Comparison of ENCODE assay signal across 18 cellular contexts in genomic region chr11:94635072-94635471, GRCh38.
DNase-seq lines count a peak whose midpoint lies in the region; ATAC-seq and TF ChIP-seq lines count a peak whose summit lies in the region.
"Had no signal": no experiment of that assay in that cellular context is flagged by ENCODE, and none has a peak within 500 bp of the region (broad histone marks: within the 10 kb centered on the region; RNA-seq: fewer than 3 reads in every experiment).

No MANE protein-coding gene starts in this region.

- H3K36me3 Mint-ChIP-seq in H9 (ENCODE audit: insufficient read depth in 1 of 3, low read depth in 3 of 3) (no peaks in the 10 kb centered on the region), WTC11 (peaks cover under 1% of the 10 kb centered on the region; the same call in 1 of the 2 replicates)
- H3K36me3 Mint-ChIP-seq: CD14-positive monocyte had no signal

- peak; percentile 80 for ATAC-seq in WTC11
- ATAC-seq in HG02870 (IDR thresholded peaks at IDR 0.05; ENCODE audit: unreplicated experiment) = no peak

- no peak for TF ChIP-seq EP300 in transverse colon (IDR thresholded peaks at IDR 0.05; ENCODE audit: low read depth)

- H2AK5ac ChIP-seq in H9 (ENCODE audit: insufficient read length, low read length) = no peak overlapping the region

- H3K9ac ChIP-seq in H9 (ENCODE audit: extremely low read depth, insufficient read length, low read length) = no peak overlapping the region
- H3K9ac ChIP-seq: GM23248 had no signal

- H3K4me3 Mint-ChIP-seq in H9 (no peak overlapping the region), WTC11 (no peak overlapping the region)
- H3K4me3 Mint-ChIP-seq: CD14-positive monocyte, HFFc6 had no signal

- no peaks in the 10 kb centered on the region for H3K27me3 ChIP-seq in H9 (ENCODE audit: insufficient read depth, low read length)
- no peaks in the 10 kb centered on the region for H3K27me3 ChIP-seq in neuron (ENCODE audit: insufficient read depth, low read length)
- no peaks in the 10 kb centered on the region for H3K27me3 ChIP-seq in transverse colon
- H3K27me3 ChIP-seq: SJSA1 had no signal

- no peak overlapping the region for H3K27ac ChIP-seq in H9 (ENCODE audit: insufficient read length, low read depth, low read length)
- no peak overlapping the region for H3K27ac ChIP-seq in transverse colon
- H3K27ac ChIP-seq: GM23248, SJSA1 had no signal

- DNase-seq in H9 (peak; percentile 49), WTC11 (ENCODE audit: low spot score) (no peak), NCI-H2196 (lab: John Stamatoyannopoulos, UW; ENCODE audit: unreplicated experiment) (no peak), transverse colon (no peak)
- DNase-seq in Jurkat, Clone E6-1 (ENCODE audit: low read depth, low spot score) = peak; percentile 28
- DNase-seq: ACHN, AML-193, COR-L47, DMS53, GM23248, HFFc6, NCI-H1092 treated with DMSO at 0.1 percent for 48 hours, NCI-H2081 treated with DMSO at 0.1 percent for 48 hours, NCI-H510A treated with DMSO at 0.1 percent for 48 hours had no signal

- no peak overlapping the region for H3K56ac ChIP-seq in H9 (ENCODE audit: insufficient read length, low read depth, low read length)

- no peak overlapping the region for H3K18ac ChIP-seq in H9 (ENCODE audit: insufficient read length, low read depth, low read length)

- H3K36me3 ChIP-seq in neuron (ENCODE audit: insufficient read depth, low read length) (no peaks in the 10 kb centered on the region), transverse colon (no peaks in the 10 kb centered on the region)
- H3K36me3 ChIP-seq: SJSA1 had no signal

- no peak overlapping the region for H4K91ac ChIP-seq in H9 (ENCODE audit: insufficient read length, low read depth, low read length)

- H3K4me1 Mint-ChIP-seq in H9 = peaks cover 5 to 16% of the 10 kb centered on the region in 2 experiments; a peak in 3 of 4 replicates
- H3K4me1 Mint-ChIP-seq in WTC11 = peaks cover 54% of the 10 kb centered on the region

- H3K14ac ChIP-seq in H9 (ENCODE audit: insufficient read depth, low read length) = no peak overlapping the region

- no peak overlapping the region for H2BK15ac ChIP-seq in H9 (ENCODE audit: low read depth, low read length)

- no peak overlapping the region for H3K4ac ChIP-seq in H9 (ENCODE audit: low read depth, low read length)

- no peaks in the 10 kb centered on the region for H3K9me3 ChIP-seq in H9 (ENCODE audit: control insufficient read depth, low read depth, low read length)
- no peaks in the 10 kb centered on the region for H3K9me3 ChIP-seq in neuron (ENCODE audit: low read length)
- H3K9me3 ChIP-seq in transverse colon = no peaks in the 10 kb centered on the region
- H3K9me3 ChIP-seq: SJSA1 had no signal

- no peak overlapping the region for H3T11ph ChIP-seq in H9 (ENCODE audit: low read length)

- no peak overlapping the region for H4K5ac ChIP-seq in H9 (ENCODE audit: insufficient read length, low read depth, low read length)

- no peak overlapping the region for H2BK12ac ChIP-seq in H9 (ENCODE audit: insufficient read length, low read depth, low read length)

- no peaks in the 10 kb centered on the region for H3K9me3 Mint-ChIP-seq in H9
- H3K9me3 Mint-ChIP-seq in WTC11 = peaks cover 2% of the 10 kb centered on the region; the same call in 1 of the 2 replicates
- H3K9me3 Mint-ChIP-seq: HFFc6 had no signal

- no peaks in the 10 kb centered on the region for H3K79me2 ChIP-seq in H9 (ENCODE audit: insufficient read depth, low read length)

- in situ Hi-C loops in transverse colon (cut with MboI; ENCODE audit: low pct_ligation_motif_present in 1 of 4, low pct_unique_long_range_greater_than_20kb in 1 of 4, low sequenced_read_pairs in 3 of 4) = loop anchor here in 1 of 4 donors (25.0 kb wide), 1 partner anchor 252 kb away; no protein-coding TSS in a partner anchor

- H3K27me3 Mint-ChIP-seq in H9 (ENCODE audit: low read depth) (no peaks in the 10 kb centered on the region), WTC11 (ENCODE audit: low read depth) (no peaks in the 10 kb centered on the region; the same call in 1 of the 2 replicates)

- H3K4me1 ChIP-seq in H9 (ENCODE audit: insufficient read depth, low read length) = peaks cover 2% of the 10 kb centered on the region; the same call in 1 of the 2 replicates
- H3K4me1 ChIP-seq in neuron (ENCODE audit: insufficient read depth, low read length) = peaks cover 3% of the 10 kb centered on the region
- peaks cover 0 to 9% (median 2%) of the 10 kb centered on the region in 4 donors for H3K4me1 ChIP-seq in transverse colon
- H3K4me1 ChIP-seq: SJSA1 had no signal

- H3K79me1 ChIP-seq in H9 (ENCODE audit: insufficient read depth, low read depth, low read length, poor library complexity, severe bottlenecking) = no peaks in the 10 kb centered on the region

- H3K4me3 ChIP-seq in Jurkat, Clone E6-1 (ENCODE audit: low read length) = no peak overlapping the region
- H3K4me3 ChIP-seq in neuron (ENCODE audit: low read length) = no peak overlapping the region
- no peak overlapping the region for H3K4me3 ChIP-seq in transverse colon
- H3K4me3 ChIP-seq: GM23248, SJSA1 had no signal

- no peak overlapping the region for H3K23ac ChIP-seq in H9 (ENCODE audit: insufficient read length, low read depth, low read length)

- POLR2A ChIA-PET in WTC11 (lab: Charles Lee) = no interaction called here

- no peak overlapping the region for H2BK20ac ChIP-seq in H9 (ENCODE audit: low read depth, low read length, poor library complexity, severe bottlenecking)

- H2AFZ ChIP-seq in H9 (ENCODE audit: low read length) (no peak overlapping the region), neuron (ENCODE audit: low read depth, low read length) (peak overlapping the region; percentile 5)
- H2AFZ ChIP-seq: GM23248 had no signal

- no peak for TF ChIP-seq POLR2A in transverse colon (IDR thresholded peaks at IDR 0.05)

- H2BK5ac ChIP-seq in H9 (ENCODE audit: insufficient read length, low read length) = no peak overlapping the region

- no peak overlapping the region for H4K8ac ChIP-seq in H9 (replicated peaks; ENCODE audit: insufficient read length, low read depth, low read length)

- TF ChIP-seq CTCF in H9 (conservative IDR thresholded peaks at IDR 0.05) = no peak
- no peak for TF ChIP-seq CTCF in WTC11 (IDR thresholded peaks at IDR 0.05)
- TF ChIP-seq CTCF in transverse colon (IDR thresholded peaks at IDR 0.05) = no peak

- no peaks in the 10 kb centered on the region for H3K23me2 ChIP-seq in H9 (ENCODE audit: insufficient read length, low read depth, low read length, poor library complexity, severe bottlenecking)

- intact Hi-C loops in transverse colon (cut with DNase I; ENCODE audit: low total_unique reads) = no loop called here

- H3K27ac Mint-ChIP-seq in H9 = 0 out of 7 replicates have a peak overlapping the region, but pooled peaks of 1 of the 3 experiments have one; percentile 31
- H3K27ac Mint-ChIP-seq in WTC11 = no peak overlapping the region
- H3K27ac Mint-ChIP-seq: HFFc6 had no signal

- no peak overlapping the region for H2BK120ac ChIP-seq in H9 (ENCODE audit: low read depth, low read length, poor library complexity, severe bottlenecking)

- CTCF ChIA-PET in WTC11 (lab: Charles Lee) = interaction anchor here (2.1 kb wide), 1 partner anchor 12 kb away, joined by 12 read pairs; no protein-coding TSS in a partner anchor

- H3K4me2 ChIP-seq in H9 (ENCODE audit: insufficient read depth, insufficient read length, low read length) = no peak overlapping the region

- WGBS in H9 (ENCODE audit: extremely low coverage, insufficient read length, low lambda C conversion rate) = no CpG with 5 or more reads among the region's 2 CpGs
- WGBS in transverse colon (ENCODE audit: low coverage in 1 of 2), 2 donors = 82 to 86% methylated on average over 1 to 2 of the region's 2 CpGs

- H4K20me1 ChIP-seq in H9 (ENCODE audit: control insufficient read depth, insufficient read depth, insufficient read length) = no peaks in the 10 kb centered on the region

TF ChIP-seq in WTC11, 78 proteins besides CTCF, POLR2A, EP300 and RAD21 (continues in another document):
- no peak for TF ChIP-seq ZSCAN18 (CRISPR knock-in tag; IDR thresholded peaks at IDR 0.05)
- TF ChIP-seq TEAD1 (CRISPR knock-in tag; IDR thresholded peaks at IDR 0.05) = no peak
- no peak for TF ChIP-seq ZNF263 (CRISPR knock-in tag; IDR thresholded peaks at IDR 0.05; ENCODE audit: low read depth)
- TF ChIP-seq ZNF281 (CRISPR knock-in tag; IDR thresholded peaks at IDR 0.05) = no peak
- no peak for TF ChIP-seq ZMAT4 (CRISPR knock-in tag; IDR thresholded peaks at IDR 0.05)

Comparison
In these comparisons a context has a peak if more than half of its experiments do, and no peak if none do; other contexts are left out.
1. DNase-seq: peak in H9 (single experiment) and Jurkat, Clone E6-1 (single experiment); none in WTC11 (single experiment), NCI-H2196 (single experiment) and transverse colon (single experiment).